In genomic region chr3:64141476-64141875, GRCh38 we compare ENCODE assay signal across 18 cellular contexts.
A peak's percentile ranks its signal among the peaks of the same experiment; 100 is the strongest.
DNase-seq lines count a peak whose midpoint lies in the region; TF ChIP-seq lines count a peak whose summit lies in the region.
"Had no signal": no experiment of that assay in that cellular context is flagged by ENCODE, and none has a peak within 500 bp of the region (broad histone marks: within the 10 kb centered on the region; RNA-seq: fewer than 3 reads in every experiment).

No MANE protein-coding gene starts in this region.

- H3K27me3 ChIP-seq in left ventricle myocardium inferior (ENCODE audit: low read depth), result no peaks in the 10 kb centered on the region
- H3K27me3 ChIP-seq: right atrium auricular region had no signal

- POLR2A ChIA-PET in RWPE1 (lab: Yijun Ruan, JAX; ENCODE audit: low non-redundant PET), result no interaction called here

- peaks cover 13% of the 10 kb centered on the region for H3K36me3 Mint-ChIP-seq in chondrocyte (ENCODE audit: low read depth)
- H3K36me3 Mint-ChIP-seq: natural killer cell had no signal

- intact Hi-C loops in posterior vena cava (cut with DNase I), result no loop called here
- intact Hi-C loops in left ventricle myocardium inferior (cut with micrococcal nuclease), result no loop called here

- CTCF ChIA-PET in RWPE1 (lab: Yijun Ruan, JAX), result no interaction called here

- in situ Hi-C loops in GM13976 (cut with MboI; ENCODE audit: low sequenced_read_pairs, unreplicated experiment), result no loop called here

- TF ChIP-seq CTCF in RWPE1 (conservative IDR thresholded peaks at IDR 0.05; ENCODE audit: low read depth) (no peak), chondrocyte (IDR thresholded peaks at IDR 0.05) (no peak), left ventricle myocardium inferior (IDR thresholded peaks at IDR 0.05; ENCODE audit: borderline replicate concordance) (no peak), GM13976 (IDR thresholded peaks at IDR 0.05; ENCODE audit: borderline replicate concordance, control extremely low read depth, extremely low read depth, insufficient read depth, missing control alignments) (no peak)

- H3K4me3 ChIP-seq in left ventricle myocardium inferior, result no peak overlapping the region
- H3K4me3 ChIP-seq: right atrium auricular region had no signal

- no peaks in the 10 kb centered on the region for H3K9me3 ChIP-seq in left ventricle myocardium inferior (replicated peaks)
- H3K9me3 ChIP-seq: right atrium auricular region had no signal

- H3K27ac ChIP-seq in RWPE1 (peak overlapping the region; percentile 38; the same call in 1 of the 2 replicates), left ventricle myocardium inferior (replicated peaks) (no peak overlapping the region)
- H3K27ac ChIP-seq: right atrium auricular region had no signal

- peaks cover 15% of the 10 kb centered on the region for H3K4me1 ChIP-seq in left ventricle myocardium inferior

- no peaks in the 10 kb centered on the region for H3K9me3 Mint-ChIP-seq in chondrocyte (ENCODE audit: low read depth)
- H3K9me3 Mint-ChIP-seq: activated CD4-positive, alpha-beta T cell treated with anti-CD3 and anti-CD28 coated beads, Interleukin-2, amount 10 ng/mL, durations not matched to agents 24 days and 14 days; activated naive CD4-positive, alpha-beta T cell treated with anti-CD3 and anti-CD28 coated beads for 36 hours had no signal

- no peak overlapping the region for H3K4me3 Mint-ChIP-seq in chondrocyte (ENCODE audit: unreplicated experiment)
- H3K4me3 Mint-ChIP-seq: activated CD4-positive, alpha-beta T cell treated with anti-CD3 and anti-CD28 coated beads, Interleukin-2, amount 10 ng/mL, durations not matched to agents 24 days and 14 days; activated naive CD4-positive, alpha-beta T cell treated with anti-CD3 and anti-CD28 coated beads for 36 hours; B cell; natural killer cell had no signal

- peak overlapping the region; percentile 76 for H3K27ac Mint-ChIP-seq in chondrocyte (ENCODE audit: unreplicated experiment)
- H3K27ac Mint-ChIP-seq: activated CD4-positive, alpha-beta T cell treated with anti-CD3 and anti-CD28 coated beads, Interleukin-2, amount 10 ng/mL, durations not matched to agents 24 days and 14 days; activated naive CD4-positive, alpha-beta T cell treated with anti-CD3 and anti-CD28 coated beads for 36 hours; B cell; natural killer cell had no signal

- no peak for DNase-seq in RWPE1 (ENCODE audit: low spot score)
- no peak for DNase-seq in chondrocyte (ENCODE audit: low spot score)
- DNase-seq in midbrain (lab: John Stamatoyannopoulos, UW), result peak; percentile 7
- DNase-seq in stromal cell of bone marrow (ENCODE audit: low read depth), result peak; percentile 37
- no peak for DNase-seq in posterior vena cava (ENCODE audit: low spot score)
- DNase-seq in left ventricle myocardium inferior, result no peak
- no peak for DNase-seq in GM13976 (ENCODE audit: low spot score)
- DNase-seq: activated CD4-positive, alpha-beta T cell treated with anti-CD3 and anti-CD28 coated beads, Interleukin-2, amount 10 ng/mL, durations not matched to agents 24 days and 14 days; activated naive CD4-positive, alpha-beta T cell treated with anti-CD3 and anti-CD28 coated beads for 36 hours; activated T-cell treated with anti-CD3 and anti-CD28 coated beads for 4 hours; DMS153; MV-4-11; natural killer cell; NCI-H2029 treated with DMSO at 0.1 percent for 48 hours; NCI-H526; OCI-M1 had no signal

- peaks cover 47% of the 10 kb centered on the region for H3K4me1 Mint-ChIP-seq in chondrocyte (ENCODE audit: low read depth)
- H3K4me1 Mint-ChIP-seq: activated CD4-positive, alpha-beta T cell treated with anti-CD3 and anti-CD28 coated beads, Interleukin-2, amount 10 ng/mL, durations not matched to agents 24 days and 14 days; B cell; natural killer cell had no signal

- H3K36me3 ChIP-seq in left ventricle myocardium inferior, result peaks cover 14% of the 10 kb centered on the region

- no peaks in the 10 kb centered on the region for H3K27me3 Mint-ChIP-seq in chondrocyte (ENCODE audit: low read depth)
- H3K27me3 Mint-ChIP-seq: activated CD4-positive, alpha-beta T cell treated with anti-CD3 and anti-CD28 coated beads, Interleukin-2, amount 10 ng/mL, durations not matched to agents 24 days and 14 days; B cell had no signal

Comparison
In these comparisons a context has a peak if more than half of its experiments do, and no peak if none do; other contexts are left out.
1. DNase-seq: peak in midbrain (single experiment) and stromal cell of bone marrow (single experiment); none in RWPE1 (single experiment), chondrocyte (single experiment), posterior vena cava (single experiment), left ventricle myocardium inferior (single experiment) and GM13976 (single experiment).